In genomic region chr2:121185571-121186074, GRCh38 we compare ENCODE assay signal across 1 cellular context.
TF ChIP-seq lines count a peak whose summit lies in the region.

No MANE protein-coding gene starts in this region.

TF ChIP-seq in GM23338, 12 proteins besides CTCF, POLR2A, EP300 and RAD21 (continued from another document):
- TF ChIP-seq ZNF462 (CRISPR knock-in tag; IDR thresholded peaks at IDR 0.05): no peak
- no peak for TF ChIP-seq NANOG (IDR thresholded peaks at IDR 0.05; ENCODE audit: borderline replicate concordance)
- no peak for TF ChIP-seq EZH2phosphoT487 (IDR thresholded peaks at IDR 0.05; ENCODE audit: unreplicated experiment)
- TF ChIP-seq EZH2 (IDR thresholded peaks at IDR 0.05; ENCODE audit: low read depth, unreplicated experiment): no peak
- no peak for TF ChIP-seq ZNF114 (CRISPR knock-in tag; IDR thresholded peaks at IDR 0.05)
- no peak for TF ChIP-seq REST (IDR thresholded peaks at IDR 0.05; ENCODE audit: unreplicated experiment)
